ENCODE assay signal across 19 cellular contexts in the genomic region with DNA sequence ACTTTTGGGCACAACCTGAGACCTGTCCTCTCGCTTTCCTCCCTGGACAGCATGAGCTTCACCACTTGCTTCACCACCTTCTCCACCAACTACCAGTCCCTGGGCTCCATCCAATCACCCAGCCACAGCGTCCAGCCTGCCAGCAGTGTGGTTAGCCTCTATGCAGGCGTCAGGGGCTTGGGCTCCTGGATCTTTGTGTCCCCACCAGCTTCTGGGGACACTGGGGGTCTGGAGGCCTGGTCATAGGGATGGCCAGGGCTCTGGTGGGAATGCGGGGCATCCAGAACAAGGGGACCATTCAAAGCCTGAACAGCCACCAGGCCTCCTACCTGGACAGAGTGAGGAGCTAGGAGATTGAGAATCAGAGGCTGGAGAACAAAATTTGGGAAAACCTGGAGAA. TPM values are rescaled to one million over a fixed set of nuclear protein-coding genes. Genes with fewer than 3 reads are reported as not detected.
DNase-seq lines count a peak whose midpoint lies in the region; ATAC-seq and TF ChIP-seq lines count a peak whose summit lies in the region.
"Had no signal": no experiment of that assay in that cellular context is flagged by ENCODE, and none has a peak within 500 bp of the region (broad histone marks: within the 10 kb centered on the region; RNA-seq: fewer than 3 reads in every experiment).

No MANE protein-coding gene starts in this region.

- intact Hi-C loops in dorsolateral prefrontal cortex (cut with DNase I): loop anchor here in 1 of 2 donors (5.0 to 10.0 kb wide), 3 partner anchors 273 to 715 kb away; partner anchors contain the start of gene PSMD14

- no peak overlapping the region for H3K4me3 ChIP-seq in dorsolateral prefrontal cortex
- H3K4me3 ChIP-seq: BLaER1, GM23248 had no signal

- DNase-seq in dorsolateral prefrontal cortex (no peak), NCI-H226 (no peak)
- DNase-seq in stimulated activated effector memory CD8-positive, alpha-beta T cell treated with anti-CD3 and anti-CD28 coated beads, Interleukin-12 subunit alpha, Interleukin-12 subunit beta, amount 100 ng/mL, for 72 hours (ENCODE audit: low spot score in 2 of 2): no peak
- DNase-seq: Caco-2; CD4-positive, CD25-positive, alpha-beta regulatory T cell; CD8-positive, alpha-beta T cell; DMS153; DND-41; GM23248; H9 had no signal

- no peaks in the 10 kb centered on the region for H3K36me3 Mint-ChIP-seq in stimulated activated effector memory CD8-positive, alpha-beta T cell treated with anti-CD3 and anti-CD28 coated beads, Interleukin-12 subunit alpha, Interleukin-12 subunit beta, amount 100 ng/mL, for 72 hours
- H3K36me3 Mint-ChIP-seq: CD4-positive, CD25-positive, alpha-beta regulatory T cell; CD8-positive, alpha-beta T cell had no signal

- no peaks in the 10 kb centered on the region for H3K4me1 Mint-ChIP-seq in stimulated activated effector memory CD8-positive, alpha-beta T cell treated with anti-CD3 and anti-CD28 coated beads, Interleukin-12 subunit alpha, Interleukin-12 subunit beta, amount 100 ng/mL, for 72 hours
- H3K4me1 Mint-ChIP-seq: B cell; CD4-positive, CD25-positive, alpha-beta regulatory T cell had no signal

- H3K4me3 Mint-ChIP-seq in stimulated activated effector memory CD8-positive, alpha-beta T cell treated with anti-CD3 and anti-CD28 coated beads, Interleukin-12 subunit alpha, Interleukin-12 subunit beta, amount 100 ng/mL, for 72 hours: no peak overlapping the region
- H3K4me3 Mint-ChIP-seq: B cell; CD4-positive, CD25-positive, alpha-beta regulatory T cell; CD8-positive, alpha-beta T cell; H9 had no signal

- no peak for TF ChIP-seq CTCF in dorsolateral prefrontal cortex (IDR thresholded peaks at IDR 0.05 in 54 of 56, conservative IDR thresholded peaks at IDR 0.05 in 2 of 56; ENCODE audit: low read depth in 1 of 56, partially characterized antibody in 56 of 56)

- no peak for ATAC-seq in stimulated activated effector memory CD8-positive, alpha-beta T cell treated with anti-CD3 and anti-CD28 coated beads, Interleukin-12 subunit alpha, Interleukin-12 subunit beta, amount 100 ng/mL, for 72 hours
- no peak for ATAC-seq in GM21390 (IDR thresholded peaks at IDR 0.05; ENCODE audit: unreplicated experiment)
- ATAC-seq in HG02642 (IDR thresholded peaks at IDR 0.05; ENCODE audit: poor library complexity, unreplicated experiment): no peak
- ATAC-seq: CD8-positive, alpha-beta T cell; HCT116 had no signal

- H3K27me3 ChIP-seq in dorsolateral prefrontal cortex: no peaks in the 10 kb centered on the region
- H3K27me3 ChIP-seq: BLaER1 had no signal

- peak overlapping the region; percentile 43 for H3K27ac Mint-ChIP-seq in stimulated activated effector memory CD8-positive, alpha-beta T cell treated with anti-CD3 and anti-CD28 coated beads, Interleukin-12 subunit alpha, Interleukin-12 subunit beta, amount 100 ng/mL, for 72 hours
- H3K27ac Mint-ChIP-seq: B cell; CD4-positive, CD25-positive, alpha-beta regulatory T cell; CD8-positive, alpha-beta T cell had no signal

- peak overlapping the region; percentile 85 for H3K27ac ChIP-seq in angular gyrus (ENCODE audit: low read depth, low read length)
- peak overlapping the region in 50 of 59 donors; percentile 25 to 93 (median 78) for H3K27ac ChIP-seq in dorsolateral prefrontal cortex
- H3K27ac ChIP-seq in temporal lobe (ENCODE audit: low read depth, low read length): peak overlapping the region; percentile 95
- H3K27ac ChIP-seq: 22Rv1, BLaER1, C4-2B, GM23248 had no signal

- H3K9me3 Mint-ChIP-seq in stimulated activated effector memory CD8-positive, alpha-beta T cell treated with anti-CD3 and anti-CD28 coated beads, Interleukin-12 subunit alpha, Interleukin-12 subunit beta, amount 100 ng/mL, for 72 hours: no peaks in the 10 kb centered on the region
- H3K9me3 Mint-ChIP-seq: CD4-positive, CD25-positive, alpha-beta regulatory T cell; CD8-positive, alpha-beta T cell; H9 had no signal

RNA-seq across cellular contexts. Expression of gene SLC4A10, which starts 44.2 kb away (rescaled TPM):
- total RNA-seq in dorsolateral prefrontal cortex (100 to 1,000 TPM in 107 of 120 experiments, 10 to 100 TPM in 13; 42.7 to 215 (median 152) TPM), temporal lobe (41.8 TPM)
- total RNA-seq: B cell; Caco-2; CD4-positive, CD25-positive, alpha-beta regulatory T cell; GM23248 had no signal
